Comparison of ENCODE assay signal across 9 cellular contexts in the genomic region with DNA sequence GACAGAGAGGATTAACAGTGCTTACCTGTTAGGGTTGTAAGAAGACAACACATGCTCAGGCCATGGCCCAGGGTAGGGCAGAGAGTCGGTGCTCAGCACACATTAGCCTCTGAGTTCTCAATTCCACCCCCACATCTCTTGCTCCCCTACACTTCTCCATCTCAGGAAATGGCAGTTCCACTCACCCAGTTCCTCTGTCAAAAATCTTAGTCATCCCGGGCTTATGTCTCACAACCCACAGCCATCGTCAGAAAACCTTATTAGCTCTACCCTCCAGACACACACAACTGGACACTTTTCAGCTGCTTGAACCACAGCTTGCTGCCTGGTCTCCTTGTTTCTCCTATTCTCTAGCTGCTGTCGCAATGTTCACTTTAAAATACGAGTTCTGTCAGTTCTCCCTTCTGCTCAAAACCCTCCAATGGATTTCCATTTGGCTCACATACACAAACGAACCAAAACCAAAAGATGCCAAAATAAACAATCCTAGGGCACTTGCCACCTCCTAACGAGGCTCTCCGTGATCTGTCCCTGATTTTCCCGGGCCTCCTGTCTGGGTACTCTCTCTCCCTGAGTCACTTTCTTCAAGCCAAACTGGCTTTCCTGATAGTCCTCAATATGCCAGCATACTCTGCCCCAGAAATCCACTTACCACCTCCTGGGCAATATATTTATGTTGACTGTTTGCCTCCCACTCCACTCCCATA.
DNase-seq lines count a peak whose midpoint lies in the region; ATAC-seq and TF ChIP-seq lines count a peak whose summit lies in the region.
"Had no signal": no experiment of that assay in that cellular context is flagged by ENCODE, and none has a peak within 500 bp of the region (broad histone marks: within the 10 kb centered on the region; RNA-seq: fewer than 3 reads in every experiment).

No MANE protein-coding gene starts in this region.

- H3K27ac ChIP-seq in BLaER1 (0 out of 2 replicates have a peak overlapping the region, but pooled peaks have one; percentile 50), temporal lobe (ENCODE audit: low read depth, low read length) (peak overlapping the region; percentile 71)
- H3K27ac ChIP-seq in CD8-positive, alpha-beta T cell (ENCODE audit: low read depth, low read length), result no peak overlapping the region

- no peaks in the 10 kb centered on the region for H3K9me3 ChIP-seq in BLaER1
- H3K9me3 ChIP-seq in CD8-positive, alpha-beta T cell (ENCODE audit: low read length), result no peaks in the 10 kb centered on the region

- no peaks in the 10 kb centered on the region for H3K27me3 Mint-ChIP-seq in activated naive CD8-positive, alpha-beta T cell treated with anti-CD3 and anti-CD28 coated beads, Interleukin-2, amount 50 U/mL, for 24 hours
- H3K27me3 Mint-ChIP-seq in CD8-positive, alpha-beta T cell (ENCODE audit: low read depth), result no peaks in the 10 kb centered on the region
- H3K27me3 Mint-ChIP-seq: activated naive CD8-positive, alpha-beta T cell treated with anti-CD3 and anti-CD28 coated beads, Interleukin-2, amount 10 ng/mL, durations not matched to agents 7 days and 5 days had no signal

- H3K4me3 ChIP-seq in BLaER1, result no peak overlapping the region
- H3K4me3 ChIP-seq in CD8-positive, alpha-beta T cell (ENCODE audit: low read depth, low read length), result no peak overlapping the region

- CTCF ChIA-PET in CD8-positive, alpha-beta T cell (lab: Charles Lee), result no interaction called here

- H3K36me3 ChIP-seq in BLaER1, result peaks cover 21% of the 10 kb centered on the region
- no peaks in the 10 kb centered on the region for H3K36me3 ChIP-seq in CD8-positive, alpha-beta T cell (ENCODE audit: insufficient read depth, low read length)

- POLR2A ChIA-PET in CD8-positive, alpha-beta T cell (lab: Charles Lee), result no interaction called here

- H3K4me1 ChIP-seq in BLaER1, result peaks cover 17% of the 10 kb centered on the region
- H3K4me1 ChIP-seq in CD8-positive, alpha-beta T cell (ENCODE audit: insufficient read depth, low read length), result no peaks in the 10 kb centered on the region

- H3K4me2 ChIP-seq in BLaER1, result peak overlapping the region; percentile 63

- peaks cover 8% of the 10 kb centered on the region for H3K4me1 Mint-ChIP-seq in activated naive CD8-positive, alpha-beta T cell treated with anti-CD3 and anti-CD28 coated beads, Interleukin-2, amount 50 U/mL, for 24 hours
- H3K4me1 Mint-ChIP-seq in CD8-positive, alpha-beta T cell (ENCODE audit: low read depth), result no peaks in the 10 kb centered on the region

- H3K9ac ChIP-seq in BLaER1, result no peak overlapping the region

- intact Hi-C loops in CD8-positive, alpha-beta T cell (cut with DNase I, micrococcal nuclease), result no loop called here

- no peak for TF ChIP-seq CTCF in CD8-positive, alpha-beta T cell (IDR thresholded peaks at IDR 0.05)

- peak; percentile 54 for ATAC-seq in GM19452 (IDR thresholded peaks at IDR 0.05; ENCODE audit: unreplicated experiment)
- peak; percentile 63 for ATAC-seq in HG03442 (IDR thresholded peaks at IDR 0.05; ENCODE audit: unreplicated experiment)
- ATAC-seq in activated naive CD8-positive, alpha-beta T cell treated with anti-CD3 and anti-CD28 coated beads, Interleukin-2, amount 50 U/mL, for 24 hours, result peak; percentile 75
- ATAC-seq in CD8-positive, alpha-beta T cell, result no peak

- H3K27me3 ChIP-seq in BLaER1, result no peaks in the 10 kb centered on the region
- no peaks in the 10 kb centered on the region for H3K27me3 ChIP-seq in CD8-positive, alpha-beta T cell (ENCODE audit: insufficient read depth, low read length)

- no peaks in the 10 kb centered on the region for H4K20me1 ChIP-seq in BLaER1

- no peak for DNase-seq in activated naive CD8-positive, alpha-beta T cell treated with anti-CD3 and anti-CD28 coated beads, Interleukin-2, amount 50 U/mL, for 24 hours
- DNase-seq in kidney glomerular epithelial cell (lab: John Stamatoyannopoulos, UW), result no peak
- no peak for DNase-seq in CD8-positive, alpha-beta T cell
- no peak for DNase-seq in NCI-H2227 (lab: John Stamatoyannopoulos, UW; ENCODE audit: unreplicated experiment)
- DNase-seq: activated naive CD8-positive, alpha-beta T cell treated with anti-CD3 and anti-CD28 coated beads, Interleukin-2, amount 10 ng/mL, durations not matched to agents 7 days and 5 days had no signal

- H3K9me3 Mint-ChIP-seq in activated naive CD8-positive, alpha-beta T cell treated with anti-CD3 and anti-CD28 coated beads, Interleukin-2, amount 50 U/mL, for 24 hours, result no peaks in the 10 kb centered on the region
- H3K9me3 Mint-ChIP-seq in CD8-positive, alpha-beta T cell, result no peaks in the 10 kb centered on the region
- H3K9me3 Mint-ChIP-seq: activated naive CD8-positive, alpha-beta T cell treated with anti-CD3 and anti-CD28 coated beads, Interleukin-2, amount 10 ng/mL, durations not matched to agents 7 days and 5 days had no signal

- no peak overlapping the region for H3K4me3 Mint-ChIP-seq in activated naive CD8-positive, alpha-beta T cell treated with anti-CD3 and anti-CD28 coated beads, Interleukin-2, amount 50 U/mL, for 24 hours
- H3K4me3 Mint-ChIP-seq in CD8-positive, alpha-beta T cell, result no peak overlapping the region
- H3K4me3 Mint-ChIP-seq: activated naive CD8-positive, alpha-beta T cell treated with anti-CD3 and anti-CD28 coated beads, Interleukin-2, amount 10 ng/mL, durations not matched to agents 7 days and 5 days had no signal

- peak overlapping the region; percentile 41 for H3K27ac Mint-ChIP-seq in activated naive CD8-positive, alpha-beta T cell treated with anti-CD3 and anti-CD28 coated beads, Interleukin-2, amount 50 U/mL, for 24 hours
- H3K27ac Mint-ChIP-seq in CD8-positive, alpha-beta T cell, result no peak overlapping the region
- H3K27ac Mint-ChIP-seq: activated naive CD8-positive, alpha-beta T cell treated with anti-CD3 and anti-CD28 coated beads, Interleukin-2, amount 10 ng/mL, durations not matched to agents 7 days and 5 days had no signal

- peaks cover 3% of the 10 kb centered on the region for H3K36me3 Mint-ChIP-seq in activated naive CD8-positive, alpha-beta T cell treated with anti-CD3 and anti-CD28 coated beads, Interleukin-2, amount 50 U/mL, for 24 hours (ENCODE audit: low read depth)
- H3K36me3 Mint-ChIP-seq in CD8-positive, alpha-beta T cell, result peaks cover 20% of the 10 kb centered on the region
